In genomic region chr2:221617996-221618395, GRCh38 we compare ENCODE assay signal across 22 cellular contexts.
"Had no signal": no experiment of that assay in that cellular context is flagged by ENCODE, and none has a peak within 500 bp of the region (broad histone marks: within the 10 kb centered on the region; RNA-seq: fewer than 3 reads in every experiment).

No MANE protein-coding gene starts in this region.

- H3K27me3 ChIP-seq: esophagus muscularis mucosa, foreskin keratinocyte, gastroesophageal sphincter, heart left ventricle, left lung had no signal

- H3K4me3 ChIP-seq: coronary artery, dorsolateral prefrontal cortex, esophagus muscularis mucosa, gastroesophageal sphincter, heart left ventricle, left lung, lower lobe of right lung, mucosa of descending colon had no signal

- H3K27ac ChIP-seq: coronary artery, esophagus muscularis mucosa, foreskin keratinocyte, gastroesophageal sphincter, heart left ventricle, left lung, lower lobe of right lung had no signal

- DNase-seq: dermis blood vessel endothelial cell; dorsolateral prefrontal cortex; effector CD8-positive, alpha-beta T cell; effector memory CD8-positive, alpha-beta T cell; foreskin keratinocyte; heart left ventricle; hippocampal formation; left cardiac atrium; left lung; left ventricle myocardium superior; lower lobe of right lung; mesenchymal stem cell; mucosa of descending colon had no signal

- H3K4me3 Mint-ChIP-seq: effector memory CD8-positive, alpha-beta T cell; mesothelial cell of epicardium had no signal

- H3K36me3 ChIP-seq: esophagus muscularis mucosa, gastroesophageal sphincter, heart left ventricle, left lung, lower lobe of right lung had no signal

- H3K36me3 Mint-ChIP-seq: mesothelial cell of epicardium had no signal

- H3K9me3 Mint-ChIP-seq: effector memory CD8-positive, alpha-beta T cell had no signal

- H3K4me1 Mint-ChIP-seq: mesothelial cell of epicardium had no signal

- H3K4me1 ChIP-seq: esophagus muscularis mucosa, foreskin keratinocyte, gastroesophageal sphincter, left lung, lower lobe of right lung had no signal

- FAIRE-seq: colon, endothelial cell of umbilical vein, frontal cortex, islet of Langerhans, keratinocyte had no signal

- ATAC-seq: effector memory CD8-positive, alpha-beta T cell; foreskin keratinocyte; gastroesophageal sphincter; heart left ventricle; left cardiac atrium; left lung; left ventricle myocardium superior; lower lobe of right lung; mucosa of descending colon had no signal

- H3K9me3 ChIP-seq: esophagus muscularis mucosa, gastroesophageal sphincter, left lung, lower lobe of right lung, mucosa of descending colon had no signal

- H3K27ac Mint-ChIP-seq: effector memory CD8-positive, alpha-beta T cell; mesothelial cell of epicardium had no signal
